In genomic region chr14:91323671-91324605, GRCh38 we compare ENCODE assay signal across 8 cellular contexts.
DNase-seq lines count a peak whose midpoint lies in the region; ATAC-seq and TF ChIP-seq lines count a peak whose summit lies in the region.

No MANE protein-coding gene starts in this region.

- peak overlapping the region; percentile 79 for H3K27ac ChIP-seq in caudate nucleus (ENCODE audit: low read depth, low read length)

- H3K4me3 Mint-ChIP-seq in WTC11, result no peak overlapping the region

- TF ChIP-seq POLR2A in GM18505 (IDR thresholded peaks at IDR 0.05; ENCODE audit: borderline replicate concordance, extremely low read depth, insufficient read depth, insufficient read length), result no peak

- ATAC-seq in GM18505 (IDR thresholded peaks at IDR 0.05; ENCODE audit: unreplicated experiment) (peak; percentile 65), HG02943 (IDR thresholded peaks at IDR 0.05; ENCODE audit: low read depth, unreplicated experiment) (peak; percentile 68), WTC11 (peak; percentile 81)

- CTCF ChIA-PET in WTC11 (lab: Charles Lee), result interaction anchor here (0.6 to 4.4 kb wide), 44 partner anchors 8 to 587 kb away, joined by 3 to 35 read pairs (median 5); partner anchors contain the start of gene CCDC88C

- peak; percentile 98 for TF ChIP-seq CTCF in WTC11 (IDR thresholded peaks at IDR 0.05)

- H3K27ac Mint-ChIP-seq in WTC11, result 0 out of 2 replicates have a peak overlapping the region, but pooled peaks have one; percentile 18

- POLR2A ChIA-PET in WTC11 (lab: Charles Lee), result no interaction called here

- H3K27me3 Mint-ChIP-seq in WTC11 (ENCODE audit: low read depth), result no peaks in the 10 kb centered on the region

- H3K4me1 Mint-ChIP-seq in WTC11, result peaks cover 9% of the 10 kb centered on the region

- peak; percentile 44 for DNase-seq in 8988T
- DNase-seq in NCI-H2107 treated with DMSO at 0.1 percent for 48 hours (lab: John Stamatoyannopoulos, UW; ENCODE audit: unreplicated experiment), result peak; percentile 67
- DNase-seq in WTC11 (ENCODE audit: low spot score), result peak; percentile 90
- peak in 59 of 61 donors; percentile 10 to 90 (median 57) for DNase-seq in caudate nucleus (lab: John Stamatoyannopoulos, UW)
- DNase-seq in kidney tubule cell (ENCODE audit: low spot score), result peak; percentile 70
- peak; percentile 93 to 96 for DNase-seq in stimulated activated CD4-positive, alpha-beta T cell treated with anti-CD3 and anti-CD28 coated beads, Interleukin-1b, Interleukin-23, amount 100 ng/mL, for 4 hours (ENCODE audit: low read depth in 2 of 2)

- no peaks in the 10 kb centered on the region for H3K9me3 Mint-ChIP-seq in WTC11

- H3K36me3 Mint-ChIP-seq in WTC11, result peaks cover 39% of the 10 kb centered on the region

TF ChIP-seq in WTC11, 78 proteins besides CTCF, POLR2A, EP300 and RAD21:
- TF ChIP-seq NFE2L1 (CRISPR knock-in tag; IDR thresholded peaks at IDR 0.05) (no peak), FOXK1 (CRISPR knock-in tag; IDR thresholded peaks at IDR 0.05) (no peak), ZMAT4 (CRISPR knock-in tag; IDR thresholded peaks at IDR 0.05) (no peak), FOXP4 (CRISPR knock-in tag; IDR thresholded peaks at IDR 0.05) (no peak), ZNF396 (CRISPR knock-in tag; IDR thresholded peaks at IDR 0.05; ENCODE audit: borderline replicate concordance) (no peak), USF2 (CRISPR knock-in tag; IDR thresholded peaks at IDR 0.05) (no peak), JAZF1 (CRISPR knock-in tag; IDR thresholded peaks at IDR 0.05) (no peak), FOXJ3 (CRISPR knock-in tag; IDR thresholded peaks at IDR 0.05; ENCODE audit: borderline replicate concordance) (no peak), ZBTB21 (CRISPR knock-in tag; IDR thresholded peaks at IDR 0.05; ENCODE audit: borderline replicate concordance) (no peak), CREM (CRISPR knock-in tag; IDR thresholded peaks at IDR 0.05) (no peak), ZNF423 (CRISPR knock-in tag; IDR thresholded peaks at IDR 0.05) (no peak), ZNF232 (CRISPR knock-in tag; IDR thresholded peaks at IDR 0.05) (no peak), ZNF317 (CRISPR knock-in tag; IDR thresholded peaks at IDR 0.05; ENCODE audit: borderline replicate concordance, low read depth) (no peak)
- TF ChIP-seq, protein P1, sequence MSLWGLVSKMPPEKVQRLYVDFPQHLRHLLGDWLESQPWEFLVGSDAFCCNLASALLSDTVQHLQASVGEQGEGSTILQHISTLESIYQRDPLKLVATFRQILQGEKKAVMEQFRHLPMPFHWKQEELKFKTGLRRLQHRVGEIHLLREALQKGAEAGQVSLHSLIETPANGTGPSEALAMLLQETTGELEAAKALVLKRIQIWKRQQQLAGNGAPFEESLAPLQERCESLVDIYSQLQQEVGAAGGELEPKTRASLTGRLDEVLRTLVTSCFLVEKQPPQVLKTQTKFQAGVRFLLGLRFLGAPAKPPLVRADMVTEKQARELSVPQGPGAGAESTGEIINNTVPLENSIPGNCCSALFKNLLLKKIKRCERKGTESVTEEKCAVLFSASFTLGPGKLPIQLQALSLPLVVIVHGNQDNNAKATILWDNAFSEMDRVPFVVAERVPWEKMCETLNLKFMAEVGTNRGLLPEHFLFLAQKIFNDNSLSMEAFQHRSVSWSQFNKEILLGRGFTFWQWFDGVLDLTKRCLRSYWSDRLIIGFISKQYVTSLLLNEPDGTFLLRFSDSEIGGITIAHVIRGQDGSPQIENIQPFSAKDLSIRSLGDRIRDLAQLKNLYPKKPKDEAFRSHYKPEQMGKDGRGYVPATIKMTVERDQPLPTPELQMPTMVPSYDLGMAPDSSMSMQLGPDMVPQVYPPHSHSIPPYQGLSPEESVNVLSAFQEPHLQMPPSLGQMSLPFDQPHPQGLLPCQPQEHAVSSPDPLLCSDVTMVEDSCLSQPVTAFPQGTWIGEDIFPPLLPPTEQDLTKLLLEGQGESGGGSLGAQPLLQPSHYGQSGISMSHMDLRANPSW (CRISPR knock-in tag; conservative IDR thresholded peaks at IDR 0.05; ENCODE audit: low read depth), result no peak
- TF ChIP-seq, protein P2, sequence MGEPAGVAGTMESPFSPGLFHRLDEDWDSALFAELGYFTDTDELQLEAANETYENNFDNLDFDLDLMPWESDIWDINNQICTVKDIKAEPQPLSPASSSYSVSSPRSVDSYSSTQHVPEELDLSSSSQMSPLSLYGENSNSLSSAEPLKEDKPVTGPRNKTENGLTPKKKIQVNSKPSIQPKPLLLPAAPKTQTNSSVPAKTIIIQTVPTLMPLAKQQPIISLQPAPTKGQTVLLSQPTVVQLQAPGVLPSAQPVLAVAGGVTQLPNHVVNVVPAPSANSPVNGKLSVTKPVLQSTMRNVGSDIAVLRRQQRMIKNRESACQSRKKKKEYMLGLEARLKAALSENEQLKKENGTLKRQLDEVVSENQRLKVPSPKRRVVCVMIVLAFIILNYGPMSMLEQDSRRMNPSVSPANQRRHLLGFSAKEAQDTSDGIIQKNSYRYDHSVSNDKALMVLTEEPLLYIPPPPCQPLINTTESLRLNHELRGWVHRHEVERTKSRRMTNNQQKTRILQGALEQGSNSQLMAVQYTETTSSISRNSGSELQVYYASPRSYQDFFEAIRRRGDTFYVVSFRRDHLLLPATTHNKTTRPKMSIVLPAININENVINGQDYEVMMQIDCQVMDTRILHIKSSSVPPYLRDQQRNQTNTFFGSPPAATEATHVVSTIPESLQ (CRISPR knock-in tag; IDR thresholded peaks at IDR 0.05), result no peak
TF ChIP-seq in WTC11: peak in this region for 0.

Comparison
In these comparisons a context has a peak if more than half of its experiments do, and no peak if none do; other contexts are left out.
1. Peak in every context shown above with its lines: DNase-seq, ATAC-seq and H3K27ac ChIP-seq.
2. DNase-seq: peak in every context shown above with its lines; median percentile 94 in stimulated activated CD4-positive, alpha-beta T cell treated with anti-CD3 and anti-CD28 coated beads, Interleukin-1b, Interleukin-23, amount 100 ng/mL, for 4 hours; 90 in WTC11; 70 in kidney tubule cell; 67 in NCI-H2107 treated with DMSO at 0.1 percent for 48 hours; 57 in caudate nucleus; 44 in 8988T.